In the genomic region with DNA sequence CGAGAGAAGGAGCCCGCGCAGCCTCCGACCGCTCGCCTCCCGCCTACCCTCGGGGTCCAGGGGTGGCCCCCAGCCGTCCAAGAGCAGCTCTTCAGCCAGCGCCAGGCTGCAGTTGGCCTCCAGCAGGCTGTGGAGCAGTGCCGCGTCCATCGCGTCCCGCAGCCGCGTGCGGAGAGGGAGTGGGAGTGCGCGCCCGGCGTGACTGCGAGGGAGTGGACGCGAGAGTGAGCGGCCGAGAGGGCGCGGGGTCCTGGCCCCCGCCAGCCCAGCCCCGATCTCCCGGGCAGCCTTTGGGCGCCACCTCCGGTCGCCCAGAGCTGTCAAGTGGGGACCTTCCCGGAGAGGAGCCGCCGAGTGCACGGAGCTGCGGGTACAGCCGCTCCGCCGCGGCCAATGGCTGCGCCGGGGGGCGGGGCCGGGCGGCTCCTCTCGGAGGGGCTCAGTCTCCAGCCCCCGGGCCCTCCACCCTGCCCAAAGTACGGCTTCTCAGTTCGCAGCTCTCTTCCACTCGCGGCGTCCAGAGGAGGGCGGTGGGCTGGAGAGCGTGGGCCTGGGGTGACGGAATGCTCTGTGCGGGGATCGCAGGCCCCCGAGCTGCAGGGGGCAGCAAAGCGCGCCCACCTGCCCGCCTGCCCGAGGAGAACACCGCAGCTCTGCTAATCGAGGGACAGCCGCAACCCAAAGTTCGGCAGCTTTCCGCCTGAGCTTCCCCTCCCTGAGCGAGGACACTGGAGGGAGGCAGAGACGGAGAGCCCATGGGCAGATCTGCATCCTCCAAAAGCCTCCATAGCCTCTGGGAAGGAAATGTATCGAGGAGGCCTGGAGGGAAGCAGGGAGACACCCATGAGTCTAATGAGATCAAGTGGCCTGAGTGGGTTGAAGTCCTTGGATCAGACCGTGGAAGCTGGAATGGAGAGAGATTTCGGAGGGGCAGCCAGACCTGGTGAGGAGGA, we compare ENCODE assay signal across 1 cellular context.
TF ChIP-seq lines count a peak whose summit lies in the region.

A gene (minus strand): TSS at position 326 of the 953 bp plus-strand sequence. CDS start 176 bp downstream, at position 150.

TF ChIP-seq in HepG2, 621 proteins besides CTCF, POLR2A, EP300 and RAD21 (continued from another document and continues in another):
- TF ChIP-seq, protein P1, sequence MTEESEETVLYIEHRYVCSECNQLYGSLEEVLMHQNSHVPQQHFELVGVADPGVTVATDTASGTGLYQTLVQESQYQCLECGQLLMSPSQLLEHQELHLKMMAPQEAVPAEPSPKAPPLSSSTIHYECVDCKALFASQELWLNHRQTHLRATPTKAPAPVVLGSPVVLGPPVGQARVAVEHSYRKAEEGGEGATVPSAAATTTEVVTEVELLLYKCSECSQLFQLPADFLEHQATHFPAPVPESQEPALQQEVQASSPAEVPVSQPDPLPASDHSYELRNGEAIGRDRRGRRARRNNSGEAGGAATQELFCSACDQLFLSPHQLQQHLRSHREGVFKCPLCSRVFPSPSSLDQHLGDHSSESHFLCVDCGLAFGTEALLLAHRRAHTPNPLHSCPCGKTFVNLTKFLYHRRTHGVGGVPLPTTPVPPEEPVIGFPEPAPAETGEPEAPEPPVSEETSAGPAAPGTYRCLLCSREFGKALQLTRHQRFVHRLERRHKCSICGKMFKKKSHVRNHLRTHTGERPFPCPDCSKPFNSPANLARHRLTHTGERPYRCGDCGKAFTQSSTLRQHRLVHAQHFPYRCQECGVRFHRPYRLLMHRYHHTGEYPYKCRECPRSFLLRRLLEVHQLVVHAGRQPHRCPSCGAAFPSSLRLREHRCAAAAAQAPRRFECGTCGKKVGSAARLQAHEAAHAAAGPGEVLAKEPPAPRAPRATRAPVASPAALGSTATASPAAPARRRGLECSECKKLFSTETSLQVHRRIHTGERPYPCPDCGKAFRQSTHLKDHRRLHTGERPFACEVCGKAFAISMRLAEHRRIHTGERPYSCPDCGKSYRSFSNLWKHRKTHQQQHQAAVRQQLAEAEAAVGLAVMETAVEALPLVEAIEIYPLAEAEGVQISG (CRISPR knock-in tag; IDR thresholded peaks at IDR 0.05), result peak; percentile 50
- TF ChIP-seq ZNF614 (CRISPR knock-in tag; IDR thresholded peaks at IDR 0.05; ENCODE audit: borderline replicate concordance), result no peak
- TF ChIP-seq RFX1 (IDR thresholded peaks at IDR 0.05), result no peak
- peak; percentile 27; the same call in 1 of the 2 replicates for TF ChIP-seq SALL1 (CRISPR knock-in tag; IDR thresholded peaks at IDR 0.05)
- TF ChIP-seq JARID2 (CRISPR knock-in tag; IDR thresholded peaks at IDR 0.05; ENCODE audit: insufficient replicate concordance), result no peak
- TF ChIP-seq ZNF619 (CRISPR knock-in tag; IDR thresholded peaks at IDR 0.05), result no peak
- no peak for TF ChIP-seq SNAI1 (CRISPR knock-in tag; IDR thresholded peaks at IDR 0.05; ENCODE audit: borderline replicate concordance)
- no peak for TF ChIP-seq ZNF264 (CRISPR knock-in tag; IDR thresholded peaks at IDR 0.05)
- TF ChIP-seq, protein P2, sequence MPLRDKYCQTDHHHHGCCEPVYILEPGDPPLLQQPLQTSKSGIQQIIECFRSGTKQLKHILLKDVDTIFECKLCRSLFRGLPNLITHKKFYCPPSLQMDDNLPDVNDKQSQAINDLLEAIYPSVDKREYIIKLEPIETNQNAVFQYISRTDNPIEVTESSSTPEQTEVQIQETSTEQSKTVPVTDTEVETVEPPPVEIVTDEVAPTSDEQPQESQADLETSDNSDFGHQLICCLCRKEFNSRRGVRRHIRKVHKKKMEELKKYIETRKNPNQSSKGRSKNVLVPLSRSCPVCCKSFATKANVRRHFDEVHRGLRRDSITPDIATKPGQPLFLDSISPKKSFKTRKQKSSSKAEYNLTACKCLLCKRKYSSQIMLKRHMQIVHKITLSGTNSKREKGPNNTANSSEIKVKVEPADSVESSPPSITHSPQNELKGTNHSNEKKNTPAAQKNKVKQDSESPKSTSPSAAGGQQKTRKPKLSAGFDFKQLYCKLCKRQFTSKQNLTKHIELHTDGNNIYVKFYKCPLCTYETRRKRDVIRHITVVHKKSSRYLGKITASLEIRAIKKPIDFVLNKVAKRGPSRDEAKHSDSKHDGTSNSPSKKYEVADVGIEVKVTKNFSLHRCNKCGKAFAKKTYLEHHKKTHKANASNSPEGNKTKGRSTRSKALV (CRISPR knock-in tag; IDR thresholded peaks at IDR 0.05), result no peak
- TF ChIP-seq ARNTL (CRISPR knock-in tag; IDR thresholded peaks at IDR 0.05), result no peak
- no peak for TF ChIP-seq ZSCAN31 (CRISPR knock-in tag; IDR thresholded peaks at IDR 0.05; ENCODE audit: low read depth)
- TF ChIP-seq SMAD9 (CRISPR knock-in tag; IDR thresholded peaks at IDR 0.05), result no peak
- TF ChIP-seq ZFP1 (CRISPR knock-in tag; IDR thresholded peaks at IDR 0.05), result no peak
- no peak for TF ChIP-seq MTF2 (CRISPR knock-in tag; IDR thresholded peaks at IDR 0.05; ENCODE audit: borderline replicate concordance)
- TF ChIP-seq CCAR2 (optimal IDR thresholded peaks at IDR 0.05; ENCODE audit: low read depth, low read length), result no peak
- TF ChIP-seq HOXD1 (CRISPR knock-in tag; IDR thresholded peaks at IDR 0.05), result no peak
- TF ChIP-seq, protein P3, sequence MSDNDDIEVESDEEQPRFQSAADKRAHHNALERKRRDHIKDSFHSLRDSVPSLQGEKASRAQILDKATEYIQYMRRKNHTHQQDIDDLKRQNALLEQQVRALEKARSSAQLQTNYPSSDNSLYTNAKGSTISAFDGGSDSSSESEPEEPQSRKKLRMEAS (IDR thresholded peaks at IDR 0.05), result peak; percentile 51; the same call in 1 of the 2 replicates
- TF ChIP-seq ZBTB8A (CRISPR knock-in tag; IDR thresholded peaks at IDR 0.05; ENCODE audit: borderline replicate concordance, low read depth), result no peak
- no peak for TF ChIP-seq NFE2L1 (CRISPR knock-in tag; IDR thresholded peaks at IDR 0.05; ENCODE audit: borderline replicate concordance)
- TF ChIP-seq ZNF547 (CRISPR knock-in tag; IDR thresholded peaks at IDR 0.05), result 0 out of 2 replicates have a peak, but pooled peaks have one; percentile 22
- peak; percentile 41; the same call in 1 of the 2 replicates for TF ChIP-seq ZNF333 (CRISPR knock-in tag; IDR thresholded peaks at IDR 0.05; ENCODE audit: borderline replicate concordance)
- TF ChIP-seq FOXO1 (CRISPR knock-in tag; IDR thresholded peaks at IDR 0.05), result no peak
- TF ChIP-seq KDM2A (CRISPR knock-in tag; IDR thresholded peaks at IDR 0.05; ENCODE audit: borderline replicate concordance, low read depth), result 0 out of 2 replicates have a peak, but pooled peaks have one; percentile 18
- TF ChIP-seq, protein P4, sequence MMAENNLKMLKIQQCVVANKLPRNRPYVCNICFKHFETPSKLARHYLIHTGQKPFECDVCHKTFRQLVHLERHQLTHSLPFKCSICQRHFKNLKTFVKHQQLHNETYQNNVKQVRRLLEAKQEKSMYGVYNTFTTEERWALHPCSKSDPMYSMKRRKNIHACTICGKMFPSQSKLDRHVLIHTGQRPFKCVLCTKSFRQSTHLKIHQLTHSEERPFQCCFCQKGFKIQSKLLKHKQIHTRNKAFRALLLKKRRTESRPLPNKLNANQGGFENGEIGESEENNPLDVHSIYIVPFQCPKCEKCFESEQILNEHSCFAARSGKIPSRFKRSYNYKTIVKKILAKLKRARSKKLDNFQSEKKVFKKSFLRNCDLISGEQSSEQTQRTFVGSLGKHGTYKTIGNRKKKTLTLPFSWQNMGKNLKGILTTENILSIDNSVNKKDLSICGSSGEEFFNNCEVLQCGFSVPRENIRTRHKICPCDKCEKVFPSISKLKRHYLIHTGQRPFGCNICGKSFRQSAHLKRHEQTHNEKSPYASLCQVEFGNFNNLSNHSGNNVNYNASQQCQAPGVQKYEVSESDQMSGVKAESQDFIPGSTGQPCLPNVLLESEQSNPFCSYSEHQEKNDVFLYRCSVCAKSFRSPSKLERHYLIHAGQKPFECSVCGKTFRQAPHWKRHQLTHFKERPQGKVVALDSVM (CRISPR knock-in tag; IDR thresholded peaks at IDR 0.05), result no peak
- TF ChIP-seq, protein P5, sequence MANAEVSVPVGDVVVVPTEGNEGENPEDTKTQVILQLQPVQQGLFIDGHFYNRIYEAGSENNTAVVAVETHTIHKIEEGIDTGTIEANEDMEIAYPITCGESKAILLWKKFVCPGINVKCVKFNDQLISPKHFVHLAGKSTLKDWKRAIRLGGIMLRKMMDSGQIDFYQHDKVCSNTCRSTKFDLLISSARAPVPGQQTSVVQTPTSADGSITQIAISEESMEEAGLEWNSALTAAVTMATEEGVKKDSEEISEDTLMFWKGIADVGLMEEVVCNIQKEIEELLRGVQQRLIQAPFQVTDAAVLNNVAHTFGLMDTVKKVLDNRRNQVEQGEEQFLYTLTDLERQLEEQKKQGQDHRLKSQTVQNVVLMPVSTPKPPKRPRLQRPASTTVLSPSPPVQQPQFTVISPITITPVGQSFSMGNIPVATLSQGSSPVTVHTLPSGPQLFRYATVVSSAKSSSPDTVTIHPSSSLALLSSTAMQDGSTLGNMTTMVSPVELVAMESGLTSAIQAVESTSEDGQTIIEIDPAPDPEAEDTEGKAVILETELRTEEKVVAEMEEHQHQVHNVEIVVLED (CRISPR knock-in tag; IDR thresholded peaks at IDR 0.05; ENCODE audit: borderline replicate concordance), result no peak
- TF ChIP-seq, protein P6, sequence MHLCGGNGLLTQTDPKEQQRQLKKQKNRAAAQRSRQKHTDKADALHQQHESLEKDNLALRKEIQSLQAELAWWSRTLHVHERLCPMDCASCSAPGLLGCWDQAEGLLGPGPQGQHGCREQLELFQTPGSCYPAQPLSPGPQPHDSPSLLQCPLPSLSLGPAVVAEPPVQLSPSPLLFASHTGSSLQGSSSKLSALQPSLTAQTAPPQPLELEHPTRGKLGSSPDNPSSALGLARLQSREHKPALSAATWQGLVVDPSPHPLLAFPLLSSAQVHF (CRISPR knock-in tag; IDR thresholded peaks at IDR 0.05), result no peak
- TF ChIP-seq, protein P7, sequence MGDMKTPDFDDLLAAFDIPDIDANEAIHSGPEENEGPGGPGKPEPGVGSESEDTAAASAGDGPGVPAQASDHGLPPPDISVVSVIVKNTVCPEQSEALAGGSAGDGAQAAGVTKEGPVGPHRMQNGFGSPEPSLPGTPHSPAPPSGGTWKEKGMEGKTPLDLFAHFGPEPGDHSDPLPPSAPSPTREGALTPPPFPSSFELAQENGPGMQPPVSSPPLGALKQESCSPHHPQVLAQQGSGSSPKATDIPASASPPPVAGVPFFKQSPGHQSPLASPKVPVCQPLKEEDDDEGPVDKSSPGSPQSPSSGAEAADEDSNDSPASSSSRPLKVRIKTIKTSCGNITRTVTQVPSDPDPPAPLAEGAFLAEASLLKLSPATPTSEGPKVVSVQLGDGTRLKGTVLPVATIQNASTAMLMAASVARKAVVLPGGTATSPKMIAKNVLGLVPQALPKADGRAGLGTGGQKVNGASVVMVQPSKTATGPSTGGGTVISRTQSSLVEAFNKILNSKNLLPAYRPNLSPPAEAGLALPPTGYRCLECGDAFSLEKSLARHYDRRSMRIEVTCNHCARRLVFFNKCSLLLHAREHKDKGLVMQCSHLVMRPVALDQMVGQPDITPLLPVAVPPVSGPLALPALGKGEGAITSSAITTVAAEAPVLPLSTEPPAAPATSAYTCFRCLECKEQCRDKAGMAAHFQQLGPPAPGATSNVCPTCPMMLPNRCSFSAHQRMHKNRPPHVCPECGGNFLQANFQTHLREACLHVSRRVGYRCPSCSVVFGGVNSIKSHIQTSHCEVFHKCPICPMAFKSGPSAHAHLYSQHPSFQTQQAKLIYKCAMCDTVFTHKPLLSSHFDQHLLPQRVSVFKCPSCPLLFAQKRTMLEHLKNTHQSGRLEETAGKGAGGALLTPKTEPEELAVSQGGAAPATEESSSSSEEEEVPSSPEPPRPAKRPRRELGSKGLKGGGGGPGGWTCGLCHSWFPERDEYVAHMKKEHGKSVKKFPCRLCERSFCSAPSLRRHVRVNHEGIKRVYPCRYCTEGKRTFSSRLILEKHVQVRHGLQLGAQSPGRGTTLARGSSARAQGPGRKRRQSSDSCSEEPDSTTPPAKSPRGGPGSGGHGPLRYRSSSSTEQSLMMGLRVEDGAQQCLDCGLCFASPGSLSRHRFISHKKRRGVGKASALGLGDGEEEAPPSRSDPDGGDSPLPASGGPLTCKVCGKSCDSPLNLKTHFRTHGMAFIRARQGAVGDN (CRISPR knock-in tag; IDR thresholded peaks at IDR 0.05), result peak; percentile 53
- no peak for TF ChIP-seq ZBTB42 (CRISPR knock-in tag; IDR thresholded peaks at IDR 0.05)
- no peak for TF ChIP-seq ZNF558 (CRISPR knock-in tag; IDR thresholded peaks at IDR 0.05; ENCODE audit: borderline replicate concordance)
- no peak for TF ChIP-seq ZNF143 (CRISPR knock-in tag; IDR thresholded peaks at IDR 0.05)
- TF ChIP-seq, protein P8, sequence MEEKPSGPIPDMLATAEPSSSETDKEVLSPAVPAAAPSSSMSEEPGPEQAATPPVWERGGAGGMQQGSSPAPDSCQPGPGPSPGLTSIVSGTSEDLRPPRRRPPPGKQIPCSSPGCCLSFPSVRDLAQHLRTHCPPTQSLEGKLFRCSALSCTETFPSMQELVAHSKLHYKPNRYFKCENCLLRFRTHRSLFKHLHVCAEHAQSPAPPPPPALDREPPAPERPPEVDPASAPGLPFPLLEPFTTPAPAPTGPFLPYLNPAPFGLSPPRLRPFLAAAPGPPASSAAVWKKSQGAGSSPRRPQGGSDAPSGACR (CRISPR knock-in tag; IDR thresholded peaks at IDR 0.05), result no peak
- TF ChIP-seq HNRNPLL (IDR thresholded peaks at IDR 0.05; ENCODE audit: low read depth, low read length, poor library complexity, severe bottlenecking), result peak; percentile 33
- no peak for TF ChIP-seq MAFG (CRISPR knock-in tag; IDR thresholded peaks at IDR 0.05)
- TF ChIP-seq, protein P9, sequence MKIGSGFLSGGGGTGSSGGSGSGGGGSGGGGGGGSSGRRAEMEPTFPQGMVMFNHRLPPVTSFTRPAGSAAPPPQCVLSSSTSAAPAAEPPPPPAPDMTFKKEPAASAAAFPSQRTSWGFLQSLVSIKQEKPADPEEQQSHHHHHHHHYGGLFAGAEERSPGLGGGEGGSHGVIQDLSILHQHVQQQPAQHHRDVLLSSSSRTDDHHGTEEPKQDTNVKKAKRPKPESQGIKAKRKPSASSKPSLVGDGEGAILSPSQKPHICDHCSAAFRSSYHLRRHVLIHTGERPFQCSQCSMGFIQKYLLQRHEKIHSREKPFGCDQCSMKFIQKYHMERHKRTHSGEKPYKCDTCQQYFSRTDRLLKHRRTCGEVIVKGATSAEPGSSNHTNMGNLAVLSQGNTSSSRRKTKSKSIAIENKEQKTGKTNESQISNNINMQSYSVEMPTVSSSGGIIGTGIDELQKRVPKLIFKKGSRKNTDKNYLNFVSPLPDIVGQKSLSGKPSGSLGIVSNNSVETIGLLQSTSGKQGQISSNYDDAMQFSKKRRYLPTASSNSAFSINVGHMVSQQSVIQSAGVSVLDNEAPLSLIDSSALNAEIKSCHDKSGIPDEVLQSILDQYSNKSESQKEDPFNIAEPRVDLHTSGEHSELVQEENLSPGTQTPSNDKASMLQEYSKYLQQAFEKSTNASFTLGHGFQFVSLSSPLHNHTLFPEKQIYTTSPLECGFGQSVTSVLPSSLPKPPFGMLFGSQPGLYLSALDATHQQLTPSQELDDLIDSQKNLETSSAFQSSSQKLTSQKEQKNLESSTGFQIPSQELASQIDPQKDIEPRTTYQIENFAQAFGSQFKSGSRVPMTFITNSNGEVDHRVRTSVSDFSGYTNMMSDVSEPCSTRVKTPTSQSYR (CRISPR knock-in tag; IDR thresholded peaks at IDR 0.05; ENCODE audit: borderline replicate concordance), result no peak
- no peak for TF ChIP-seq ZNF543 (CRISPR knock-in tag; IDR thresholded peaks at IDR 0.05)
- TF ChIP-seq ZNF24 (IDR thresholded peaks at IDR 0.05), result no peak
- TF ChIP-seq KLF6 (CRISPR knock-in tag; IDR thresholded peaks at IDR 0.05), result no peak
- no peak for TF ChIP-seq ONECUT2 (CRISPR knock-in tag; IDR thresholded peaks at IDR 0.05)
- no peak for TF ChIP-seq ZFY (CRISPR knock-in tag; IDR thresholded peaks at IDR 0.05)
- no peak for TF ChIP-seq HDAC2 (CRISPR knock-in tag; IDR thresholded peaks at IDR 0.05)
